30 cellular contexts compared by ENCODE assay signal in genomic region chr2:26514045-26514444, GRCh38. TPM values are rescaled to one million over a fixed set of nuclear protein-coding genes. Genes with fewer than 3 reads are reported as not detected.
DNase-seq lines count a peak whose midpoint lies in the region; ATAC-seq, FAIRE-seq and TF ChIP-seq lines count a peak whose summit lies in the region.
"Had no signal": no experiment of that assay in that cellular context is flagged by ENCODE, and none has a peak within 500 bp of the region (broad histone marks: within the 10 kb centered on the region; RNA-seq: fewer than 3 reads in every experiment).

No MANE protein-coding gene starts in this region.

- H2AFZ ChIP-seq in H1 (ENCODE audit: low read length) = no peak overlapping the region
- no peak overlapping the region for H2AFZ ChIP-seq in neuronal stem cell (ENCODE audit: low read length)

- no peak for ATAC-seq in HG03342 (IDR thresholded peaks at IDR 0.05; ENCODE audit: unreplicated experiment)
- ATAC-seq: GM12878 had no signal

- no peak overlapping the region for H2BK120ac ChIP-seq in H1 (replicated peaks; ENCODE audit: low read depth, low read length)
- no peak overlapping the region for H2BK120ac ChIP-seq in neuronal stem cell (ENCODE audit: low read depth, low read length)

- no peak for TF ChIP-seq RAD21 in H1 (IDR thresholded peaks at IDR 0.05 in 1 of 2, conservative IDR thresholded peaks at IDR 0.05 in 1 of 2; ENCODE audit: low read depth in 2 of 2, low read length in 2 of 2)

- no peak overlapping the region for H2BK20ac ChIP-seq in H1 (ENCODE audit: low read length)

- H3K4me1 ChIP-seq in H1 (replicated peaks in 1 of 4; ENCODE audit: control insufficient read depth in 3 of 4, insufficient read depth in 4 of 4, low read length in 3 of 4) (no peaks in the 10 kb centered on the region), neuronal stem cell (ENCODE audit: control insufficient read depth in 2 of 2, insufficient read depth in 1 of 2, low read depth in 1 of 2, low read length in 2 of 2) (no peaks in the 10 kb centered on the region)
- H3K4me1 ChIP-seq: BE2C had no signal

- in situ Hi-C loops in brain microvascular endothelial cell (cut with HindIII; ENCODE audit: low pct_ligation_motif_present, low sequenced_read_pairs) = no loop called here

- H3K27me3 ChIP-seq in H1 (replicated peaks in 1 of 4; ENCODE audit: control insufficient read depth in 3 of 4, extremely low read depth in 1 of 4, insufficient read depth in 3 of 4, low read length in 3 of 4) = no peaks in the 10 kb centered on the region
- peaks cover 0 to 14% (median 0%) of the 10 kb centered on the region in 3 experiments for H3K27me3 ChIP-seq in neuronal stem cell (ENCODE audit: control insufficient read depth in 3 of 3, insufficient read depth in 3 of 3, low read depth in 1 of 3, low read length in 3 of 3)
- H3K27me3 ChIP-seq in brain microvascular endothelial cell (replicated peaks) = peaks cover 6% of the 10 kb centered on the region
- H3K27me3 ChIP-seq: BE2C, BLaER1 had no signal

- no peaks in the 10 kb centered on the region for H3K79me1 ChIP-seq in H1 (ENCODE audit: low read depth, low read length)
- H3K79me1 ChIP-seq in neuronal stem cell (ENCODE audit: low read depth, low read length) = no peaks in the 10 kb centered on the region

- H3K4ac ChIP-seq in H1 (replicated peaks; ENCODE audit: insufficient read length, low read depth, low read length) (no peak overlapping the region), neuronal stem cell (ENCODE audit: low read length) (no peak overlapping the region)

- DNase-seq in H1 (ENCODE audit: low read depth in 1 of 2, low spot score in 2 of 2) (no peak), neuronal stem cell (ENCODE audit: low spot score) (no peak), brain microvascular endothelial cell (no peak), GOT3 (lab: John Stamatoyannopoulos, UW) (no peak)
- DNase-seq: 8988T; ACHN; BE2C; C1 segment of cervical spinal cord; CD4-positive, alpha-beta memory T cell; CD4-positive, CD25-positive, alpha-beta regulatory T cell; CD8-positive, alpha-beta memory T cell; COR-L47; DMS 273 treated with DMSO at 0.1 percent for 48 hours; DMS153; DMS53; DMS79; DND-41; EL; GDM1 had no signal

- TF ChIP-seq CTCF in H1 (IDR thresholded peaks at IDR 0.05; ENCODE audit: control extremely low read depth in 1 of 3, insufficient read depth in 1 of 3, low read depth in 1 of 3, low read length in 3 of 3) (no peak), brain microvascular endothelial cell (IDR thresholded peaks at IDR 0.05; ENCODE audit: low read depth, low read length, missing control alignments) (no peak)

- POLR2A ChIA-PET in H1 (lab: Charles Lee; ENCODE audit: partially characterized antibody) = no interaction called here

- TF ChIP-seq POLR2A in H1 (IDR thresholded peaks at IDR 0.05; ENCODE audit: control extremely low read depth in 1 of 2, low read depth in 2 of 2, low read length in 2 of 2) = no peak

- H4K8ac ChIP-seq in H1 (ENCODE audit: extremely low read depth, insufficient read depth, low read length) = peak overlapping the region; percentile 59; the same call in 1 of the 2 replicates
- no peak overlapping the region for H4K8ac ChIP-seq in neuronal stem cell (ENCODE audit: low read depth, low read length)

- no peak overlapping the region for H3K23ac ChIP-seq in H1 (ENCODE audit: insufficient read length)
- H3K23ac ChIP-seq in neuronal stem cell (ENCODE audit: low read depth, low read length, poor library complexity) = no peak overlapping the region

- H3K36me3 ChIP-seq in H1 (ENCODE audit: control insufficient read depth in 2 of 4, insufficient read depth in 4 of 4, low read length in 3 of 4) = no peaks in the 10 kb centered on the region
- no peaks in the 10 kb centered on the region for H3K36me3 ChIP-seq in neuronal stem cell (replicated peaks in 1 of 2; ENCODE audit: control insufficient read depth in 2 of 2, insufficient read depth in 2 of 2, low read length in 2 of 2)
- H3K36me3 ChIP-seq in brain microvascular endothelial cell (replicated peaks) = no peaks in the 10 kb centered on the region
- H3K36me3 ChIP-seq: BE2C, BLaER1 had no signal

- H3K4me3 ChIP-seq in H1 (ENCODE audit: extremely low read depth in 1 of 4, insufficient read depth in 2 of 4, low read depth in 3 of 4, low read length in 4 of 4) = no peak overlapping the region
- H3K4me3 ChIP-seq in neuronal stem cell (ENCODE audit: low read length in 2 of 2) = no peak overlapping the region
- no peak overlapping the region for H3K4me3 ChIP-seq in brain microvascular endothelial cell (ENCODE audit: low read depth, low read length)
- H3K4me3 ChIP-seq: BLaER1, GM12878 had no signal

- H4K91ac ChIP-seq in H1 (replicated peaks; ENCODE audit: insufficient read length, low read length) (no peak overlapping the region), neuronal stem cell (ENCODE audit: low read depth, low read length, poor library complexity) (peak overlapping the region; percentile 1)

- H2BK15ac ChIP-seq in H1 (ENCODE audit: low read length) = no peak overlapping the region
- peak overlapping the region; percentile 35 for H2BK15ac ChIP-seq in neuronal stem cell (ENCODE audit: low read length)

- H2BK5ac ChIP-seq in H1 (ENCODE audit: low read depth, low read length) = no peak overlapping the region
- no peak overlapping the region for H2BK5ac ChIP-seq in neuronal stem cell (ENCODE audit: low read length)

- H3K23me2 ChIP-seq in H1 (ENCODE audit: low read depth, low read length) = no peaks in the 10 kb centered on the region

- H3K14ac ChIP-seq in H1 (ENCODE audit: insufficient read length) (no peak overlapping the region), neuronal stem cell (ENCODE audit: low read length) (no peak overlapping the region)

- no peak overlapping the region for H4K5ac ChIP-seq in H1 (ENCODE audit: insufficient read length, low read depth, low read length)

- H3K18ac ChIP-seq in H1 (ENCODE audit: extremely low read depth, low read length) = no peak overlapping the region
- H3K18ac ChIP-seq in neuronal stem cell (ENCODE audit: low read length) = no peak overlapping the region

- 84% methylated on average over 7 of the region's 7 CpGs; no CpG with 5 or more reads in 1 of the 2 experiments for WGBS in H1 (ENCODE audit: extremely low coverage in 1 of 2, insufficient coverage in 1 of 2, insufficient read length in 1 of 2, insufficient replicate concordance in 2 of 2, low coverage in 1 of 2, low lambda C conversion rate in 2 of 2, missing lambda C conversion rate in 1 of 2), 2 experiments
- no CpG with 5 or more reads among the region's 7 CpGs for WGBS in neuronal stem cell (ENCODE audit: extremely low coverage in 2 of 2, insufficient read length in 2 of 2, insufficient replicate concordance in 1 of 2), 2 donors

- no peak overlapping the region for H3K56ac ChIP-seq in H1 (replicated peaks; ENCODE audit: insufficient read length, low read depth, low read length)

- H4K20me1 ChIP-seq in H1 (replicated peaks in 1 of 2; ENCODE audit: control insufficient read depth in 1 of 2, insufficient read depth in 2 of 2, low read length in 2 of 2) = no peaks in the 10 kb centered on the region
- H4K20me1 ChIP-seq: BLaER1 had no signal

- no peak for FAIRE-seq in H1 (lab: Jason Lieb, UNC)
- FAIRE-seq: A204.1, GM12878, GM12892, GM18507, GM19239 had no signal

- no peak overlapping the region for H3K4me2 ChIP-seq in H1 (ENCODE audit: insufficient read depth in 1 of 2, low read depth in 2 of 2, low read length in 2 of 2)
- H3K4me2 ChIP-seq in neuronal stem cell (ENCODE audit: insufficient read depth, low read length, poor library complexity, severe bottlenecking) = no peak overlapping the region
- H3K4me2 ChIP-seq: BLaER1 had no signal

- H2BK12ac ChIP-seq in H1 (ENCODE audit: low read depth, low read length) (no peak overlapping the region), neuronal stem cell (ENCODE audit: low read length) (no peak overlapping the region)

- H3K79me2 ChIP-seq in H1 (ENCODE audit: control insufficient read depth in 1 of 2, insufficient read depth in 2 of 2, low read length in 2 of 2) = no peaks in the 10 kb centered on the region

- CTCF ChIA-PET in H1 (lab: Charles Lee; ENCODE audit: partially characterized antibody) = interaction anchor here (0.6 to 4.9 kb wide), 3 partner anchors 11 to 78 kb away, joined by 3 to 34 read pairs (median 4); no protein-coding TSS in a partner anchor

- H3K27ac ChIP-seq in H1 (ENCODE audit: low read depth, low read length) (no peak overlapping the region), neuronal stem cell (replicated peaks; ENCODE audit: low read length) (no peak overlapping the region), brain microvascular endothelial cell (no peak overlapping the region)
- H3K27ac ChIP-seq: BLaER1 had no signal

- H3K9ac ChIP-seq in H1 (replicated peaks in 1 of 4; ENCODE audit: extremely low read depth in 1 of 4, low read depth in 3 of 4, low read length in 3 of 4) = no peak overlapping the region
- peak overlapping the region; percentile 10 for H3K9ac ChIP-seq in neuronal stem cell (ENCODE audit: low read depth, low read length, poor library complexity)
- H3K9ac ChIP-seq: BLaER1 had no signal

- H2AK5ac ChIP-seq in H1 (ENCODE audit: low read depth, low read length) = no peak overlapping the region
- H2AK5ac ChIP-seq in neuronal stem cell (ENCODE audit: low read depth, low read length) = no peak overlapping the region

- H3K9me3 ChIP-seq in H1 (ENCODE audit: insufficient read depth in 2 of 2, low read depth in 1 of 2, low read length in 1 of 2) (no peaks in the 10 kb centered on the region), neuronal stem cell (replicated peaks in 1 of 2; ENCODE audit: control insufficient read depth in 2 of 2, insufficient read depth in 1 of 2, low read depth in 1 of 2, low read length in 2 of 2) (peaks cover 0 to 2% of the 10 kb centered on the region in 2 donors)
- H3K9me3 ChIP-seq: BE2C, BLaER1 had no signal

- TF ChIP-seq EP300 in H1 (IDR thresholded peaks at IDR 0.05; ENCODE audit: borderline replicate concordance in 1 of 2, low read depth in 2 of 2, low read length in 2 of 2) = no peak

TF ChIP-seq in H1, 55 proteins besides CTCF, POLR2A, EP300 and RAD21 (continues in another document):
- TF ChIP-seq ZNF274 (IDR thresholded peaks at IDR 0.05; ENCODE audit: borderline replicate concordance, extremely low read depth, low read length) = no peak
- TF ChIP-seq SIN3A (conservative IDR thresholded peaks at IDR 0.05 in 1 of 2, IDR thresholded peaks at IDR 0.05 in 1 of 2; ENCODE audit: low read depth in 1 of 2, low read length in 2 of 2) = no peak
- TF ChIP-seq GTF2F1 (IDR thresholded peaks at IDR 0.05; ENCODE audit: borderline replicate concordance, low read depth, low read length) = no peak

RNA-seq across cellular contexts. Expression of gene OTOF, which starts 36.1 kb away (rescaled TPM):
- total RNA-seq in H1 (2021; fragmentation: NEBNext Ultra II Directional; extraction: Animal tissue kit (Norgen Biotek cat#: 25700)) = not detected in 2 replicates
- 0.06 TPM in 2 replicates for polyA plus RNA-seq in H1 (2011; rRNA removed)
- 0.03 TPM for polyA plus RNA-seq in H1 (2011; cell fraction: cytosol; rRNA removed)
- 0.31 TPM for polyA plus RNA-seq in H1 (2011; cell fraction: nucleus; rRNA removed)
- polyA plus RNA-seq in H1 (2012, experiment 1 of 2) = 0.03 to 0.15 TPM (median 0.07 TPM) in 3 of 4 replicates, not detected in the other
- polyA plus RNA-seq in H1 (2012, experiment 2 of 2) = not detected
- 0.02 TPM for polyA plus RNA-seq in H1 (2013, experiment 1 of 2)
- polyA plus RNA-seq in H1 (2013, experiment 2 of 2) = 0.04 TPM
- not detected in 2 replicates for polyA minus RNA-seq in H1 (2011; rRNA and poly(A)+ RNA removed)
- polyA minus RNA-seq in H1 (2011; cell fraction: cytosol; rRNA and poly(A)+ RNA removed) = not detected
- polyA minus RNA-seq in H1 (2011; cell fraction: nucleus; rRNA and poly(A)+ RNA removed) = not detected
- 0.54 TPM for polyA plus RNA-seq in neuronal stem cell (2013, experiment 1 of 2)
- 0.60 TPM for polyA plus RNA-seq in neuronal stem cell (2013, experiment 2 of 2)
- total RNA-seq: A673, Daoy had no signal
- polyA plus RNA-seq: AG04450, CD14-positive monocyte had no signal
